In genomic region chr11:28107331-28107725, GRCh38 we compare ENCODE assay signal across 8 cellular contexts.
DNase-seq lines count a peak whose midpoint lies in the region; ATAC-seq and TF ChIP-seq lines count a peak whose summit lies in the region.

No MANE protein-coding gene starts in this region.

- H3K4me3 Mint-ChIP-seq in memory B cell, result peak overlapping the region; percentile 95

- peak overlapping the region; percentile 63 for H3K27ac ChIP-seq in brain microvascular endothelial cell

- H3K27ac Mint-ChIP-seq in memory B cell, result peak overlapping the region; percentile 98

- DNase-seq in D341Med (ENCODE audit: low spot score) (peak; percentile 25), NCI-H748 treated with DMSO at 0.1 percent for 48 hours (lab: John Stamatoyannopoulos, UW) (peak; percentile 41), brain microvascular endothelial cell (peak; percentile 23), memory B cell (ENCODE audit: low spot score in 2 of 2) (no peak), HuH-7.5 (ENCODE audit: low spot score) (no peak), RPMI8226 (no peak)

- H3K4me1 Mint-ChIP-seq in memory B cell, result peaks cover 23% of the 10 kb centered on the region

- H3K36me3 ChIP-seq in brain microvascular endothelial cell (replicated peaks), result no peaks in the 10 kb centered on the region

- H3K9me3 Mint-ChIP-seq in memory B cell, result no peaks in the 10 kb centered on the region

- no peaks in the 10 kb centered on the region for H3K27me3 Mint-ChIP-seq in memory B cell

- no peaks in the 10 kb centered on the region for H3K27me3 ChIP-seq in brain microvascular endothelial cell (replicated peaks)

- no peaks in the 10 kb centered on the region for H3K36me3 Mint-ChIP-seq in memory B cell

- TF ChIP-seq CTCF in brain microvascular endothelial cell (IDR thresholded peaks at IDR 0.05; ENCODE audit: low read depth, low read length, missing control alignments), result no peak

- H3K4me3 ChIP-seq in brain microvascular endothelial cell (ENCODE audit: low read depth, low read length), result peak overlapping the region; percentile 79

- in situ Hi-C loops in brain microvascular endothelial cell (cut with HindIII; ENCODE audit: low pct_ligation_motif_present, low sequenced_read_pairs), result no loop called here

- ATAC-seq in GM21529 (IDR thresholded peaks at IDR 0.05; ENCODE audit: unreplicated experiment), result peak; percentile 3
- peak; percentile 0 for ATAC-seq in memory B cell (ENCODE audit: low read depth)
- ATAC-seq in HG02840 (IDR thresholded peaks at IDR 0.05; ENCODE audit: low FRiP score, unreplicated experiment), result no peak

Comparison
In these comparisons a context has a peak if more than half of its experiments do, and no peak if none do; other contexts are left out.
1. DNase-seq: peak in D341Med (single experiment), NCI-H748 treated with DMSO at 0.1 percent for 48 hours (single experiment) and brain microvascular endothelial cell (single experiment); none in memory B cell (0 of 2), HuH-7.5 (single experiment) and RPMI8226 (single experiment).